ENCODE assay signal across 2 cellular contexts in genomic region chr4:75939890-75940691, GRCh38.
TF ChIP-seq lines count a peak whose summit lies in the region.

No MANE protein-coding gene starts in this region.

TF ChIP-seq in HEK293, 187 proteins besides CTCF, POLR2A, EP300 and RAD21 (continued from another document):
- peak; percentile 57 for TF ChIP-seq ZBTB17 (tag by site-specific recombination; IDR thresholded peaks at IDR 0.05)

TF ChIP-seq in HepG2, 621 proteins besides CTCF, POLR2A, EP300 and RAD21 (continued from another document and continues in another):
- TF ChIP-seq ZNF772 (CRISPR knock-in tag; IDR thresholded peaks at IDR 0.05) (peak; percentile 20; the same call in 1 of the 2 replicates), NR2F6 (IDR thresholded peaks at IDR 0.05) (no peak), NR2F6 (CRISPR knock-in tag; IDR thresholded peaks at IDR 0.05) (no peak), ATF5 (CRISPR knock-in tag; IDR thresholded peaks at IDR 0.05; ENCODE audit: low read depth) (no peak), KAT7 (CRISPR knock-in tag; IDR thresholded peaks at IDR 0.05; ENCODE audit: borderline replicate concordance) (0 out of 2 replicates have a peak, but pooled peaks have one; percentile 18), KMT2A (CRISPR knock-in tag; IDR thresholded peaks at IDR 0.05) (no peak), RFXAP (CRISPR knock-in tag; IDR thresholded peaks at IDR 0.05; ENCODE audit: borderline replicate concordance) (peak; percentile 40; the same call in 1 of the 2 replicates), POLR2AphosphoS5 (IDR thresholded peaks at IDR 0.05; ENCODE audit: low read depth, low read length) (peak; percentile 46; the same call in 1 of the 2 replicates), ADNP (CRISPR knock-in tag; IDR thresholded peaks at IDR 0.05) (no peak), ZNF101 (CRISPR knock-in tag; IDR thresholded peaks at IDR 0.05; ENCODE audit: borderline replicate concordance, low read depth) (no peak), ZFP41 (CRISPR knock-in tag; IDR thresholded peaks at IDR 0.05; ENCODE audit: borderline replicate concordance) (no peak), FOXA3 (CRISPR knock-in tag; IDR thresholded peaks at IDR 0.05) (peak; percentile 8; the same call in 1 of the 2 replicates), GATAD2A (CRISPR knock-in tag; IDR thresholded peaks at IDR 0.05) (0 out of 2 replicates have a peak, but pooled peaks have one; percentile 15), SOX6 (IDR thresholded peaks at IDR 0.05) (no peak), SOX6 (CRISPR knock-in tag; IDR thresholded peaks at IDR 0.05) (0 out of 2 replicates have a peak, but pooled peaks have one; percentile 4), ZNF24 (IDR thresholded peaks at IDR 0.05) (no peak), MTF2 (CRISPR knock-in tag; IDR thresholded peaks at IDR 0.05; ENCODE audit: borderline replicate concordance) (no peak), YEATS4 (CRISPR knock-in tag; IDR thresholded peaks at IDR 0.05; ENCODE audit: borderline replicate concordance) (peak; percentile 54; the same call in 1 of the 2 replicates), MYC (CRISPR knock-in tag; IDR thresholded peaks at IDR 0.05; ENCODE audit: borderline replicate concordance) (peak; percentile 70), SNAPC2 (CRISPR knock-in tag; IDR thresholded peaks at IDR 0.05) (no peak), NONO (IDR thresholded peaks at IDR 0.05) (no peak), NONO (CRISPR knock-in tag; conservative IDR thresholded peaks at IDR 0.05) (peak; percentile 62), ZNF12 (CRISPR knock-in tag; IDR thresholded peaks at IDR 0.05) (peak; percentile 36; the same call in 1 of the 2 replicates), SALL1 (CRISPR knock-in tag; IDR thresholded peaks at IDR 0.05) (no peak), ZSCAN21 (CRISPR knock-in tag; IDR thresholded peaks at IDR 0.05; ENCODE audit: borderline replicate concordance) (peak; percentile 31; the same call in 1 of the 2 replicates), ZNF687 (CRISPR knock-in tag; IDR thresholded peaks at IDR 0.05) (peak; percentile 73), MZF1 (CRISPR knock-in tag; IDR thresholded peaks at IDR 0.05; ENCODE audit: borderline replicate concordance) (no peak), PHF8 (CRISPR knock-in tag; IDR thresholded peaks at IDR 0.05) (peak; percentile 65), TOPORS (CRISPR knock-in tag; IDR thresholded peaks at IDR 0.05) (no peak), SMARCE1 (IDR thresholded peaks at IDR 0.05; ENCODE audit: borderline replicate concordance) (no peak), SP140L (CRISPR knock-in tag; IDR thresholded peaks at IDR 0.05; ENCODE audit: borderline replicate concordance) (no peak), DMAP1 (CRISPR knock-in tag; IDR thresholded peaks at IDR 0.05) (peak; percentile 75; the same call in 1 of the 2 replicates), MED1 (CRISPR knock-in tag; IDR thresholded peaks at IDR 0.05) (peak; percentile 22; the same call in 1 of the 2 replicates), RBM39 (IDR thresholded peaks at IDR 0.05; ENCODE audit: low read depth, low read length, poor library complexity, severe bottlenecking) (peak; percentile 8), ZNF709 (CRISPR knock-in tag; IDR thresholded peaks at IDR 0.05) (0 out of 2 replicates have a peak, but pooled peaks have one; percentile 12)
- TF ChIP-seq, protein P1, sequence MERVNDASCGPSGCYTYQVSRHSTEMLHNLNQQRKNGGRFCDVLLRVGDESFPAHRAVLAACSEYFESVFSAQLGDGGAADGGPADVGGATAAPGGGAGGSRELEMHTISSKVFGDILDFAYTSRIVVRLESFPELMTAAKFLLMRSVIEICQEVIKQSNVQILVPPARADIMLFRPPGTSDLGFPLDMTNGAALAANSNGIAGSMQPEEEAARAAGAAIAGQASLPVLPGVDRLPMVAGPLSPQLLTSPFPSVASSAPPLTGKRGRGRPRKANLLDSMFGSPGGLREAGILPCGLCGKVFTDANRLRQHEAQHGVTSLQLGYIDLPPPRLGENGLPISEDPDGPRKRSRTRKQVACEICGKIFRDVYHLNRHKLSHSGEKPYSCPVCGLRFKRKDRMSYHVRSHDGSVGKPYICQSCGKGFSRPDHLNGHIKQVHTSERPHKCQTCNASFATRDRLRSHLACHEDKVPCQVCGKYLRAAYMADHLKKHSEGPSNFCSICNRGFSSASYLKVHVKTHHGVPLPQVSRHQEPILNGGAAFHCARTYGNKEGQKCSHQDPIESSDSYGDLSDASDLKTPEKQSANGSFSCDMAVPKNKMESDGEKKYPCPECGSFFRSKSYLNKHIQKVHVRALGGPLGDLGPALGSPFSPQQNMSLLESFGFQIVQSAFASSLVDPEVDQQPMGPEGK (CRISPR knock-in tag; IDR thresholded peaks at IDR 0.05): peak; percentile 29
- TF ChIP-seq, protein P2, sequence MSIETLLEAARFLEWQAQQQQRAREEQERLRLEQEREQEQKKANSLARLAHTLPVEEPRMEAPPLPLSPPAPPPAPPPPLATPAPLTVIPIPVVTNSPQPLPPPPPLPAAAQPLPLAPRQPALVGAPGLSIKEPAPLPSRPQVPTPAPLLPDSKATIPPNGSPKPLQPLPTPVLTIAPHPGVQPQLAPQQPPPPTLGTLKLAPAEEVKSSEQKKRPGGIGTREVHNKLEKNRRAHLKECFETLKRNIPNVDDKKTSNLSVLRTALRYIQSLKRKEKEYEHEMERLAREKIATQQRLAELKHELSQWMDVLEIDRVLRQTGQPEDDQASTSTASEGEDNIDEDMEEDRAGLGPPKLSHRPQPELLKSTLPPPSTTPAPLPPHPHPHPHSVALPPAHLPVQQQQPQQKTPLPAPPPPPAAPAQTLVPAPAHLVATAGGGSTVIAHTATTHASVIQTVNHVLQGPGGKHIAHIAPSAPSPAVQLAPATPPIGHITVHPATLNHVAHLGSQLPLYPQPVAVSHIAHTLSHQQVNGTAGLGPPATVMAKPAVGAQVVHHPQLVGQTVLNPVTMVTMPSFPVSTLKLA (IDR thresholded peaks at IDR 0.05): 0 out of 2 replicates have a peak, but pooled peaks have one; percentile 6
- TF ChIP-seq, protein P3, sequence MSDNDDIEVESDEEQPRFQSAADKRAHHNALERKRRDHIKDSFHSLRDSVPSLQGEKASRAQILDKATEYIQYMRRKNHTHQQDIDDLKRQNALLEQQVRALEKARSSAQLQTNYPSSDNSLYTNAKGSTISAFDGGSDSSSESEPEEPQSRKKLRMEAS (IDR thresholded peaks at IDR 0.05): peak; percentile 75
- TF ChIP-seq, protein P4, sequence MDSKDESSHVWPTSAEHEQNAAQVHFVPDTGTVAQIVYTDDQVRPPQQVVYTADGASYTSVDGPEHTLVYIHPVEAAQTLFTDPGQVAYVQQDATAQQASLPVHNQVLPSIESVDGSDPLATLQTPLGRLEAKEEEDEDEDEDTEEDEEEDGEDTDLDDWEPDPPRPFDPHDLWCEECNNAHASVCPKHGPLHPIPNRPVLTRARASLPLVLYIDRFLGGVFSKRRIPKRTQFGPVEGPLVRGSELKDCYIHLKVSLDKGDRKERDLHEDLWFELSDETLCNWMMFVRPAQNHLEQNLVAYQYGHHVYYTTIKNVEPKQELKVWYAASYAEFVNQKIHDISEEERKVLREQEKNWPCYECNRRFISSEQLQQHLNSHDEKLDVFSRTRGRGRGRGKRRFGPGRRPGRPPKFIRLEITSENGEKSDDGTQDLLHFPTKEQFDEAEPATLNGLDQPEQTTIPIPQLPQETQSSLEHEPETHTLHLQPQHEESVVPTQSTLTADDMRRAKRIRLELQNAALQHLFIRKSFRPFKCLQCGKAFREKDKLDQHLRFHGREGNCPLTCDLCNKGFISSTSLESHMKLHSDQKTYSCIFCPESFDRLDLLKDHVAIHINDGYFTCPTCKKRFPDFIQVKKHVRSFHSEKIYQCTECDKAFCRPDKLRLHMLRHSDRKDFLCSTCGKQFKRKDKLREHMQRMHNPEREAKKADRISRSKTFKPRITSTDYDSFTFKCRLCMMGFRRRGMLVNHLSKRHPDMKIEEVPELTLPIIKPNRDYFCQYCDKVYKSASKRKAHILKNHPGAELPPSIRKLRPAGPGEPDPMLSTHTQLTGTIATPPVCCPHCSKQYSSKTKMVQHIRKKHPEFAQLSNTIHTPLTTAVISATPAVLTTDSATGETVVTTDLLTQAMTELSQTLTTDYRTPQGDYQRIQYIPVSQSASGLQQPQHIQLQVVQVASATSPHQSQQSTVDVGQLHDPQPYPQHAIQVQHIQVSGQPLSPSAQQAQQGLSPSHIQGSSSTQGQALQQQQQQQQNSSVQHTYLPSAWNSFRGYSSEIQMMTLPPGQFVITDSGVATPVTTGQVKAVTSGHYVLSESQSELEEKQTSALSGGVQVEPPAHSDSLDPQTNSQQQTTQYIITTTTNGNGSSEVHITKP (CRISPR knock-in tag; IDR thresholded peaks at IDR 0.05; ENCODE audit: low read depth): 0 out of 2 replicates have a peak, but pooled peaks have one; percentile 52
- TF ChIP-seq, protein P5, sequence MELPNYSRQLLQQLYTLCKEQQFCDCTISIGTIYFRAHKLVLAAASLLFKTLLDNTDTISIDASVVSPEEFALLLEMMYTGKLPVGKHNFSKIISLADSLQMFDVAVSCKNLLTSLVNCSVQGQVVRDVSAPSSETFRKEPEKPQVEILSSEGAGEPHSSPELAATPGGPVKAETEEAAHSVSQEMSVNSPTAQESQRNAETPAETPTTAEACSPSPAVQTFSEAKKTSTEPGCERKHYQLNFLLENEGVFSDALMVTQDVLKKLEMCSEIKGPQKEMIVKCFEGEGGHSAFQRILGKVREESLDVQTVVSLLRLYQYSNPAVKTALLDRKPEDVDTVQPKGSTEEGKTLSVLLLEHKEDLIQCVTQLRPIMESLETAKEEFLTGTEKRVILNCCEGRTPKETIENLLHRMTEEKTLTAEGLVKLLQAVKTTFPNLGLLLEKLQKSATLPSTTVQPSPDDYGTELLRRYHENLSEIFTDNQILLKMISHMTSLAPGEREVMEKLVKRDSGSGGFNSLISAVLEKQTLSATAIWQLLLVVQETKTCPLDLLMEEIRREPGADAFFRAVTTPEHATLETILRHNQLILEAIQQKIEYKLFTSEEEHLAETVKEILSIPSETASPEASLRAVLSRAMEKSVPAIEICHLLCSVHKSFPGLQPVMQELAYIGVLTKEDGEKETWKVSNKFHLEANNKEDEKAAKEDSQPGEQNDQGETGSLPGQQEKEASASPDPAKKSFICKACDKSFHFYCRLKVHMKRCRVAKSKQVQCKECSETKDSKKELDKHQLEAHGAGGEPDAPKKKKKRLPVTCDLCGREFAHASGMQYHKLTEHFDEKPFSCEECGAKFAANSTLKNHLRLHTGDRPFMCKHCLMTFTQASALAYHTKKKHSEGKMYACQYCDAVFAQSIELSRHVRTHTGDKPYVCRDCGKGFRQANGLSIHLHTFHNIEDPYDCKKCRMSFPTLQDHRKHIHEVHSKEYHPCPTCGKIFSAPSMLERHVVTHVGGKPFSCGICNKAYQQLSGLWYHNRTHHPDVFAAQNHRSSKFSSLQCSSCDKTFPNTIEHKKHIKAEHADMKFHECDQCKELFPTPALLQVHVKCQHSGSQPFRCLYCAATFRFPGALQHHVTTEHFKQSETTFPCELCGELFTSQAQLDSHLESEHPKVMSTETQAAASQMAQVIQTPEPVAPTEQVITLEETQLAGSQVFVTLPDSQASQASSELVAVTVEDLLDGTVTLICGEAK (IDR thresholded peaks at IDR 0.05): no peak
- TF ChIP-seq, protein P5 (CRISPR knock-in tag; IDR thresholded peaks at IDR 0.05): no peak
